Comparison of ENCODE assay signal across 16 cellular contexts in genomic region chr9:89154218-89154617, GRCh38. TPM values are rescaled to one million over a fixed set of nuclear protein-coding genes. Genes with fewer than 3 reads are reported as not detected.
DNase-seq lines count a peak whose midpoint lies in the region; ATAC-seq and TF ChIP-seq lines count a peak whose summit lies in the region.
"Had no signal": no experiment of that assay in that cellular context is flagged by ENCODE, and none has a peak within 500 bp of the region (broad histone marks: within the 10 kb centered on the region; RNA-seq: fewer than 3 reads in every experiment).

No MANE protein-coding gene starts in this region.

- peaks cover 49% of the 10 kb centered on the region for H3K27me3 Mint-ChIP-seq in activated CD8-positive, alpha-beta T cell treated with anti-CD3 and anti-CD28 coated beads for 36 hours
- H3K27me3 Mint-ChIP-seq in activated CD8-positive, alpha-beta T cell treated with anti-CD3 and anti-CD28 coated beads, Interleukin-2, amount 10 ng/mL, durations not matched to agents 7 days and 5 days (ENCODE audit: low read depth): peaks cover 54% of the 10 kb centered on the region
- H3K27me3 Mint-ChIP-seq in activated naive CD8-positive, alpha-beta T cell treated with anti-CD3 and anti-CD28 coated beads for 36 hours: peaks cover 66% of the 10 kb centered on the region

- H3K36me3 Mint-ChIP-seq in activated CD8-positive, alpha-beta T cell treated with anti-CD3 and anti-CD28 coated beads for 36 hours (ENCODE audit: low read depth): no peaks in the 10 kb centered on the region
- no peaks in the 10 kb centered on the region for H3K36me3 Mint-ChIP-seq in activated CD8-positive, alpha-beta T cell treated with anti-CD3 and anti-CD28 coated beads, Interleukin-2, amount 10 ng/mL, durations not matched to agents 7 days and 5 days (ENCODE audit: low read depth)
- no peaks in the 10 kb centered on the region for H3K36me3 Mint-ChIP-seq in activated naive CD8-positive, alpha-beta T cell treated with anti-CD3 and anti-CD28 coated beads for 36 hours

- H4K20me1 ChIP-seq in HCT116 (ENCODE audit: insufficient read depth) (no peaks in the 10 kb centered on the region; the same call in 1 of the 2 replicates), osteoblast (ENCODE audit: insufficient read depth, low read length) (no peaks in the 10 kb centered on the region)

- peak overlapping the region; percentile 67 for H3K4me2 ChIP-seq in HCT116 (ENCODE audit: low read length)
- peak overlapping the region; percentile 61 for H3K4me2 ChIP-seq in osteoblast (ENCODE audit: insufficient read depth, low read length)

- RAD21 ChIA-PET in HCT116 (lab: Charles Lee; ENCODE audit: low non-redundant PET in 1 of 2, low total read pairs in 2 of 2, uncharacterized antibody in 2 of 2, unreplicated experiment in 2 of 2): no interaction called here

- no peak overlapping the region for H3K4me3 Mint-ChIP-seq in activated CD8-positive, alpha-beta T cell treated with anti-CD3 and anti-CD28 coated beads for 36 hours
- no peak overlapping the region for H3K4me3 Mint-ChIP-seq in activated CD8-positive, alpha-beta T cell treated with anti-CD3 and anti-CD28 coated beads, Interleukin-2, amount 10 ng/mL, durations not matched to agents 7 days and 5 days
- peak overlapping the region; percentile 13 for H3K4me3 Mint-ChIP-seq in activated naive CD8-positive, alpha-beta T cell treated with anti-CD3 and anti-CD28 coated beads for 36 hours
- H3K4me3 Mint-ChIP-seq: CD4-positive, alpha-beta T cell; naive thymus-derived CD8-positive, alpha-beta T cell had no signal

- no peaks in the 10 kb centered on the region for H3K79me2 ChIP-seq in HCT116 (ENCODE audit: insufficient read depth, low read length)
- no peaks in the 10 kb centered on the region for H3K79me2 ChIP-seq in osteoblast (ENCODE audit: insufficient read depth, low read length)

- H3K4me1 Mint-ChIP-seq in activated CD8-positive, alpha-beta T cell treated with anti-CD3 and anti-CD28 coated beads for 36 hours (ENCODE audit: low read depth): peaks cover 19% of the 10 kb centered on the region
- peaks cover 15% of the 10 kb centered on the region for H3K4me1 Mint-ChIP-seq in activated CD8-positive, alpha-beta T cell treated with anti-CD3 and anti-CD28 coated beads, Interleukin-2, amount 10 ng/mL, durations not matched to agents 7 days and 5 days (ENCODE audit: low read depth)
- peaks cover 21% of the 10 kb centered on the region for H3K4me1 Mint-ChIP-seq in activated naive CD8-positive, alpha-beta T cell treated with anti-CD3 and anti-CD28 coated beads for 36 hours

- CTCF ChIA-PET in activated CD8-positive, alpha-beta T cell treated with anti-CD3 and anti-CD28 coated beads for 36 hours (lab: Charles Lee): interaction anchor here (1.9 kb wide), 1 partner anchor 125 kb away, joined by 6 read pairs; no protein-coding TSS in a partner anchor
- CTCF ChIA-PET in activated CD8-positive, alpha-beta T cell treated with anti-CD3 and anti-CD28 coated beads, Interleukin-2, amount 10 ng/mL, durations not matched to agents 7 days and 5 days (lab: Charles Lee): no interaction called here
- CTCF ChIA-PET in HCT116 (lab: Charles Lee): no interaction called here

- peak; percentile 30 for DNase-seq in activated CD8-positive, alpha-beta T cell treated with anti-CD3 and anti-CD28 coated beads for 36 hours
- DNase-seq in activated CD8-positive, alpha-beta T cell treated with anti-CD3 and anti-CD28 coated beads, Interleukin-2, amount 10 ng/mL, durations not matched to agents 7 days and 5 days: no peak
- no peak for DNase-seq in HCT116 (ENCODE audit: low read depth, low spot score)
- DNase-seq in activated naive CD8-positive, alpha-beta T cell treated with anti-CD3 and anti-CD28 coated beads for 36 hours: peak; percentile 29
- DNase-seq in osteoblast (ENCODE audit: insufficient read length, low spot score, missing footprints): no peak
- no peak for DNase-seq in NCI-H146 treated with DMSO at 0.1 percent for 48 hours (lab: John Stamatoyannopoulos, UW; ENCODE audit: unreplicated experiment)
- no peak for DNase-seq in ovary
- no peak for DNase-seq in GM19238 (ENCODE audit: insufficient read length, low spot score)
- DNase-seq: CD4-positive, alpha-beta T cell; NCI-H1417 treated with DMSO at 0.1 percent for 48 hours; NCI-H2171; NCI-H774; Peyer's patch had no signal

- TF ChIP-seq CTCF in activated CD8-positive, alpha-beta T cell treated with anti-CD3 and anti-CD28 coated beads for 36 hours (IDR thresholded peaks at IDR 0.05): no peak
- TF ChIP-seq CTCF in HCT116 (IDR thresholded peaks at IDR 0.05 in 2 of 3, conservative IDR thresholded peaks at IDR 0.05 in 1 of 3; ENCODE audit: borderline replicate concordance in 1 of 3, insufficient read depth in 1 of 3, low read depth in 2 of 3, low read length in 2 of 3): no peak
- TF ChIP-seq CTCF in osteoblast (IDR thresholded peaks at IDR 0.05; ENCODE audit: extremely low read depth, low read depth, low read length): no peak
- no peak for TF ChIP-seq CTCF in ovary (IDR thresholded peaks at IDR 0.05)

- H3K4me1 ChIP-seq in HCT116 (ENCODE audit: control insufficient read depth in 1 of 2, insufficient read depth in 2 of 2, low read length in 2 of 2) (peaks cover 9 to 24% of the 10 kb centered on the region in 2 experiments), osteoblast (ENCODE audit: insufficient read depth, low read length) (peaks cover 24% of the 10 kb centered on the region), ovary (ENCODE audit: insufficient read depth) (no peaks in the 10 kb centered on the region)
- H3K4me1 ChIP-seq: Peyer's patch, tibial nerve had no signal

- no peaks in the 10 kb centered on the region; the same call in 1 of the 2 replicates for H3K9me2 ChIP-seq in HCT116 (ENCODE audit: insufficient read depth)

- peak overlapping the region; percentile 72 for H2AFZ ChIP-seq in HCT116 (ENCODE audit: low read depth, low read length, poor library complexity, severe bottlenecking)
- H2AFZ ChIP-seq in osteoblast (ENCODE audit: low read length): no peak overlapping the region

- H3K27ac ChIP-seq in HCT116 (ENCODE audit: low read depth, low read length) (peak overlapping the region; percentile 18; the same call in 1 of the 2 replicates), osteoblast (ENCODE audit: low read depth, low read length) (peak overlapping the region; percentile 93), ovary (no peak overlapping the region)
- H3K27ac ChIP-seq: Peyer's patch had no signal

- H3K9ac ChIP-seq in HCT116 (ENCODE audit: low read length): peak overlapping the region; percentile 24

- ATAC-seq in activated CD8-positive, alpha-beta T cell treated with anti-CD3 and anti-CD28 coated beads for 36 hours: peak; percentile 55
- no peak for ATAC-seq in activated CD8-positive, alpha-beta T cell treated with anti-CD3 and anti-CD28 coated beads, Interleukin-2, amount 10 ng/mL, durations not matched to agents 7 days and 5 days
- ATAC-seq in HCT116: peak; percentile 47

- no peak for TF ChIP-seq POLR2A in HCT116 (IDR thresholded peaks at IDR 0.05; ENCODE audit: borderline replicate concordance, extremely low read depth, insufficient read depth, insufficient read length)
- TF ChIP-seq POLR2A in ovary (IDR thresholded peaks at IDR 0.05): no peak

- no peak for TF ChIP-seq EP300 in ovary (IDR thresholded peaks at IDR 0.05)

- POLR2A ChIA-PET in activated CD8-positive, alpha-beta T cell treated with anti-CD3 and anti-CD28 coated beads for 36 hours (lab: Charles Lee): interaction anchor here (0.7 kb wide), 1 partner anchor 590 kb away, joined by 3 read pairs; no protein-coding TSS in a partner anchor
- POLR2A ChIA-PET in activated CD8-positive, alpha-beta T cell treated with anti-CD3 and anti-CD28 coated beads, Interleukin-2, amount 10 ng/mL, durations not matched to agents 7 days and 5 days (lab: Charles Lee): interaction anchor here (1.4 kb wide), 1 partner anchor 139 kb away, joined by 3 read pairs; no protein-coding TSS in a partner anchor
- POLR2A ChIA-PET in HCT116 (lab: Charles Lee): no interaction called here

- BruUV-seq in HCT116 (replicated peaks; lab: Mats Ljungman, UMichigan): no TSS peak

- 74 to 81% (median 76%) methylated on average over 4 of the region's 4 CpGs for WGBS in ovary, 3 donors

- H3K9me3 ChIP-seq in HCT116 (ENCODE audit: control insufficient read depth in 1 of 2, insufficient read depth in 1 of 2, low read depth in 1 of 2, low read length in 2 of 2) (no peaks in the 10 kb centered on the region), osteoblast (ENCODE audit: low read depth, low read length) (no peaks in the 10 kb centered on the region), ovary (no peaks in the 10 kb centered on the region)
- H3K9me3 ChIP-seq: Peyer's patch, tibial nerve had no signal

- TF ChIP-seq RAD21 in HCT116 (IDR thresholded peaks at IDR 0.05; ENCODE audit: low read depth): no peak

- H3K4me3 ChIP-seq in HCT116 (replicated peaks in 1 of 2; ENCODE audit: low read depth in 1 of 2, low read length in 2 of 2) (peak overlapping the region in 1 of 2 experiments; percentile 5; a peak in 1 of 4 replicates), osteoblast (ENCODE audit: insufficient read depth, low read length) (no peak overlapping the region), ovary (no peak overlapping the region)
- H3K4me3 ChIP-seq: Peyer's patch, skin epidermis, tibial nerve had no signal

- H3K9me3 Mint-ChIP-seq in activated CD8-positive, alpha-beta T cell treated with anti-CD3 and anti-CD28 coated beads for 36 hours: no peaks in the 10 kb centered on the region
- peaks cover 6% of the 10 kb centered on the region for H3K9me3 Mint-ChIP-seq in activated CD8-positive, alpha-beta T cell treated with anti-CD3 and anti-CD28 coated beads, Interleukin-2, amount 10 ng/mL, durations not matched to agents 7 days and 5 days (ENCODE audit: insufficient read depth)
- peaks cover 5% of the 10 kb centered on the region for H3K9me3 Mint-ChIP-seq in activated naive CD8-positive, alpha-beta T cell treated with anti-CD3 and anti-CD28 coated beads for 36 hours
- H3K9me3 Mint-ChIP-seq: CD4-positive, alpha-beta T cell had no signal

- H3K27me3 ChIP-seq in HCT116 (ENCODE audit: insufficient read depth, low read length) (no peaks in the 10 kb centered on the region), osteoblast (ENCODE audit: insufficient read depth, low read length) (no peaks in the 10 kb centered on the region), ovary (no peaks in the 10 kb centered on the region)
- H3K27me3 ChIP-seq: Peyer's patch, tibial nerve had no signal

- H3K27ac Mint-ChIP-seq in activated CD8-positive, alpha-beta T cell treated with anti-CD3 and anti-CD28 coated beads for 36 hours: peak overlapping the region; percentile 21
- H3K27ac Mint-ChIP-seq in activated CD8-positive, alpha-beta T cell treated with anti-CD3 and anti-CD28 coated beads, Interleukin-2, amount 10 ng/mL, durations not matched to agents 7 days and 5 days: no peak overlapping the region
- H3K27ac Mint-ChIP-seq in activated naive CD8-positive, alpha-beta T cell treated with anti-CD3 and anti-CD28 coated beads for 36 hours: no peak overlapping the region
- H3K27ac Mint-ChIP-seq: CD4-positive, alpha-beta T cell; naive thymus-derived CD8-positive, alpha-beta T cell had no signal

- H3K36me3 ChIP-seq in HCT116 (ENCODE audit: control insufficient read depth in 1 of 2, insufficient read depth in 2 of 2, low read length in 2 of 2) (no peaks in the 10 kb centered on the region), osteoblast (ENCODE audit: insufficient read depth, low read length) (no peaks in the 10 kb centered on the region), ovary (no peaks in the 10 kb centered on the region)
- H3K36me3 ChIP-seq: Peyer's patch, tibial nerve had no signal

- intact Hi-C loops in activated CD8-positive, alpha-beta T cell treated with anti-CD3 and anti-CD28 coated beads for 36 hours (cut with micrococcal nuclease): no loop called here
- intact Hi-C loops in HCT116 (cut with micrococcal nuclease): no loop called here
- intact Hi-C loops in ovary (cut with DNase I): no loop called here

RNA-seq across cellular contexts. Expression of gene SHC3, which starts 24.4 kb away (rescaled TPM):
- total RNA-seq in activated CD8-positive, alpha-beta T cell treated with anti-CD3 and anti-CD28 coated beads for 36 hours: not detected
- total RNA-seq in activated CD8-positive, alpha-beta T cell treated with anti-CD3 and anti-CD28 coated beads, Interleukin-2, amount 10 ng/mL, durations not matched to agents 7 days and 5 days: not detected
- total RNA-seq in HCT116 (2021; ENCODE audit: unreplicated experiment): 0.27 TPM
- 0.09 and 0.16 TPM in 2 replicates for polyA plus RNA-seq in HCT116 (2012)
- total RNA-seq in activated naive CD8-positive, alpha-beta T cell treated with anti-CD3 and anti-CD28 coated beads for 36 hours: not detected
- under 0.01 and 0.36 TPM in 2 replicates for total RNA-seq in osteoblast
- 1 to 10 TPM in 1 of 7 donors, under 1 TPM in 6; 0.12 to 1.0 (median 0.46) TPM for total RNA-seq in ovary
- polyA plus RNA-seq in ovary: under 1 TPM; 0.05 to 1.00 TPM
- total RNA-seq: CD4-positive, alpha-beta T cell had no signal
- polyA plus RNA-seq: naive thymus-derived CD8-positive, alpha-beta T cell had no signal

Comparison
In these comparisons a context has a peak if more than half of its experiments do, and no peak if none do; other contexts are left out.
1. DNase-seq: peak in activated CD8-positive, alpha-beta T cell treated with anti-CD3 and anti-CD28 coated beads for 36 hours (single experiment) and activated naive CD8-positive, alpha-beta T cell treated with anti-CD3 and anti-CD28 coated beads for 36 hours (single experiment); none in activated CD8-positive, alpha-beta T cell treated with anti-CD3 and anti-CD28 coated beads, Interleukin-2, amount 10 ng/mL, durations not matched to agents 7 days and 5 days (single experiment), HCT116 (single experiment), osteoblast (single experiment), NCI-H146 treated with DMSO at 0.1 percent for 48 hours (single experiment), ovary (0 of 5) and GM19238 (single experiment).
2. H3K27ac ChIP-seq: peak in HCT116 (single experiment) and osteoblast (single experiment); none in ovary (0 of 2).